35 cellular contexts compared by ENCODE assay signal in the genomic region with DNA sequence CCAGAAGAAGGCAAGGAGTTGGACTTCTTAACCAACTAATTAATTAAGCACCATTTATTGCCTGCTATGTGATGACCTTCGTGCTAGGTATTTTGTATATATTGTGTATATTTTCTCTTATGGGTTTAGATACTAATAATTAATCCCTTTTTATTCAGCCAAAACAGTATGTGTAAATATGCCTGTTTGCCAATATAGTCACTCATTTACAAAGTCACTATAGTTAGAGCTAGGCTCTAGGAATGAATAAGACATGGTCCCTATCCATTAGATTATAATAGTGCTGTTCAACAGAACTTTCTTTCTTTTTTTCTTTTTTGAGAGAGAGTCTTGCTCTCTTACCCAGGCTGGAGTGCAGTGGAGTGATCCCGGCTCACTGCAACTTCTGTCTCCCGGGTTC.
"Had no signal": no experiment of that assay in that cellular context is flagged by ENCODE, and none has a peak within 500 bp of the region (broad histone marks: within the 10 kb centered on the region; RNA-seq: fewer than 3 reads in every experiment).

No MANE protein-coding gene starts in this region.

- H3K4me3 ChIP-seq: MG63 had no signal

- H3K36me3 ChIP-seq: MG63 had no signal

- H3K27me3 ChIP-seq: MG63 had no signal

- H3K9me3 ChIP-seq: MG63 had no signal

- DNase-seq: Karpas-422, Kasumi-1, MG63, MM.1S, MV-4-11, NCI-H1048, NCI-H1092, NCI-H1092 treated with DMSO at 0.1 percent for 48 hours, NCI-H1105, NCI-H1105 treated with DMSO at 0.1 percent for 48 hours, NCI-H1417, NCI-H1417 treated with DMSO at 0.1 percent for 48 hours, NCI-H1436, NCI-H1436 treated with DMSO at 0.1 percent for 48 hours, NCI-H146, NCI-H1694, NCI-H1694 treated with DMSO at 0.1 percent for 48 hours, NCI-H187, NCI-H187 treated with DMSO at 0.1 percent for 48 hours, NCI-H1930, NCI-H2029, NCI-H2029 treated with DMSO at 0.1 percent for 48 hours, NCI-H2081, NCI-H2081 treated with DMSO at 0.1 percent for 48 hours, NCI-H2107, NCI-H2171, NCI-H2171 treated with DMSO at 0.1 percent for 48 hours, NCI-H2227 treated with DMSO at 0.1 percent for 48 hours, NCI-H226, NCI-H345, NCI-H446, NCI-H446 treated with DMSO at 0.1 percent for 48 hours, NCI-H510A, NCI-H510A treated with DMSO at 0.1 percent for 48 hours, NCI-H524 had no signal
